In the genomic region with DNA sequence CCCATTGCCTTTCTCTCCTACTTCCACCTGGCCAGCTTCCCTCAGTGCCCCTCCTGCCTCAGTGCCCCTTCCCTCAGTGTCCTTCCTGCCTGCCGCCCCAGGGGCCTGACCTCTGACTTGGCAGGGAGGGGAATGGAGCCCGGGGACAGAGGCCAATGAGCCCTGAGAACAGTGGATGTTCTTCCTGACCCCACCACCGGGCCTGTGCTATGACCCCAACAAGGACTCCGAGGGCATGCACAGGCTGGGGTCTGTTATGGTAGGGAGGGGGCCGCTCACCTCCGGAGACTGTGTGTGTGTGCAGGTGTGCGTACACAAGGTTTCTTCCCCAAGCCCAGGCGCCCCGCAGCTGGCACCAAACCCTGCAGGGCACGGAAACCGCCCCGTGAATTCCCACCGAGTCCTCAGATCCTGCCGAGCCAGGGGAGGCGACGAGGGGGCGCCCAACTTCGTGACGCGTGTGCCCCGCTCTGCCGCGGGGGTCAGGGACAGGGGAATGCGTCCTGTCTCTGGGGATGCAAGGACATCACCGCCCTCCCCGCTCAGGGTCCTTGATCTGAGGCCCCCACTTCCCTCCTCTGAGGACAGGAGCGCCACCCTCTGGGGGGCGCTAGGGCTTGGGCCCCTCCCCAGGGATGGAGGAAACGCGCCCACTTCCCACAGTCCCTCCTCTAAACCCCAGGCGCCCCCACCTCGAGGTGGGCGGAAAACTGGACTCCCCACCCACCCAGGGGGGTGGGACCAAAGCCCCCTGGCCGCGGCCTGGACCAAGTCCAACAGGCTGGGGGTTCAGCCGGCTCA, we compare ENCODE assay signal across 1 cellular context.
TF ChIP-seq lines count a peak whose summit lies in the region.

No MANE protein-coding gene starts in this region.

TF ChIP-seq in HepG2, 621 proteins besides CTCF, POLR2A, EP300 and RAD21 (continued from another document and continues in another):
- TF ChIP-seq ZBTB40 (IDR thresholded peaks at IDR 0.05) (no peak), ZBTB40 (CRISPR knock-in tag; IDR thresholded peaks at IDR 0.05) (no peak), BCLAF1 (IDR thresholded peaks at IDR 0.05) (no peak), RFX1 (IDR thresholded peaks at IDR 0.05) (no peak), TOPORS (CRISPR knock-in tag; IDR thresholded peaks at IDR 0.05) (no peak), GTF3A (CRISPR knock-in tag; conservative IDR thresholded peaks at IDR 0.05) (no peak), PHF8 (CRISPR knock-in tag; IDR thresholded peaks at IDR 0.05) (no peak; the same call in 1 of the 2 replicates), ZNF431 (CRISPR knock-in tag; IDR thresholded peaks at IDR 0.05; ENCODE audit: borderline replicate concordance, low read depth) (no peak), ZNF407 (CRISPR knock-in tag; IDR thresholded peaks at IDR 0.05; ENCODE audit: not compliant biosample characterization) (no peak)
- TF ChIP-seq, protein P1, sequence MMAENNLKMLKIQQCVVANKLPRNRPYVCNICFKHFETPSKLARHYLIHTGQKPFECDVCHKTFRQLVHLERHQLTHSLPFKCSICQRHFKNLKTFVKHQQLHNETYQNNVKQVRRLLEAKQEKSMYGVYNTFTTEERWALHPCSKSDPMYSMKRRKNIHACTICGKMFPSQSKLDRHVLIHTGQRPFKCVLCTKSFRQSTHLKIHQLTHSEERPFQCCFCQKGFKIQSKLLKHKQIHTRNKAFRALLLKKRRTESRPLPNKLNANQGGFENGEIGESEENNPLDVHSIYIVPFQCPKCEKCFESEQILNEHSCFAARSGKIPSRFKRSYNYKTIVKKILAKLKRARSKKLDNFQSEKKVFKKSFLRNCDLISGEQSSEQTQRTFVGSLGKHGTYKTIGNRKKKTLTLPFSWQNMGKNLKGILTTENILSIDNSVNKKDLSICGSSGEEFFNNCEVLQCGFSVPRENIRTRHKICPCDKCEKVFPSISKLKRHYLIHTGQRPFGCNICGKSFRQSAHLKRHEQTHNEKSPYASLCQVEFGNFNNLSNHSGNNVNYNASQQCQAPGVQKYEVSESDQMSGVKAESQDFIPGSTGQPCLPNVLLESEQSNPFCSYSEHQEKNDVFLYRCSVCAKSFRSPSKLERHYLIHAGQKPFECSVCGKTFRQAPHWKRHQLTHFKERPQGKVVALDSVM (CRISPR knock-in tag; IDR thresholded peaks at IDR 0.05): no peak
- TF ChIP-seq, protein P2, sequence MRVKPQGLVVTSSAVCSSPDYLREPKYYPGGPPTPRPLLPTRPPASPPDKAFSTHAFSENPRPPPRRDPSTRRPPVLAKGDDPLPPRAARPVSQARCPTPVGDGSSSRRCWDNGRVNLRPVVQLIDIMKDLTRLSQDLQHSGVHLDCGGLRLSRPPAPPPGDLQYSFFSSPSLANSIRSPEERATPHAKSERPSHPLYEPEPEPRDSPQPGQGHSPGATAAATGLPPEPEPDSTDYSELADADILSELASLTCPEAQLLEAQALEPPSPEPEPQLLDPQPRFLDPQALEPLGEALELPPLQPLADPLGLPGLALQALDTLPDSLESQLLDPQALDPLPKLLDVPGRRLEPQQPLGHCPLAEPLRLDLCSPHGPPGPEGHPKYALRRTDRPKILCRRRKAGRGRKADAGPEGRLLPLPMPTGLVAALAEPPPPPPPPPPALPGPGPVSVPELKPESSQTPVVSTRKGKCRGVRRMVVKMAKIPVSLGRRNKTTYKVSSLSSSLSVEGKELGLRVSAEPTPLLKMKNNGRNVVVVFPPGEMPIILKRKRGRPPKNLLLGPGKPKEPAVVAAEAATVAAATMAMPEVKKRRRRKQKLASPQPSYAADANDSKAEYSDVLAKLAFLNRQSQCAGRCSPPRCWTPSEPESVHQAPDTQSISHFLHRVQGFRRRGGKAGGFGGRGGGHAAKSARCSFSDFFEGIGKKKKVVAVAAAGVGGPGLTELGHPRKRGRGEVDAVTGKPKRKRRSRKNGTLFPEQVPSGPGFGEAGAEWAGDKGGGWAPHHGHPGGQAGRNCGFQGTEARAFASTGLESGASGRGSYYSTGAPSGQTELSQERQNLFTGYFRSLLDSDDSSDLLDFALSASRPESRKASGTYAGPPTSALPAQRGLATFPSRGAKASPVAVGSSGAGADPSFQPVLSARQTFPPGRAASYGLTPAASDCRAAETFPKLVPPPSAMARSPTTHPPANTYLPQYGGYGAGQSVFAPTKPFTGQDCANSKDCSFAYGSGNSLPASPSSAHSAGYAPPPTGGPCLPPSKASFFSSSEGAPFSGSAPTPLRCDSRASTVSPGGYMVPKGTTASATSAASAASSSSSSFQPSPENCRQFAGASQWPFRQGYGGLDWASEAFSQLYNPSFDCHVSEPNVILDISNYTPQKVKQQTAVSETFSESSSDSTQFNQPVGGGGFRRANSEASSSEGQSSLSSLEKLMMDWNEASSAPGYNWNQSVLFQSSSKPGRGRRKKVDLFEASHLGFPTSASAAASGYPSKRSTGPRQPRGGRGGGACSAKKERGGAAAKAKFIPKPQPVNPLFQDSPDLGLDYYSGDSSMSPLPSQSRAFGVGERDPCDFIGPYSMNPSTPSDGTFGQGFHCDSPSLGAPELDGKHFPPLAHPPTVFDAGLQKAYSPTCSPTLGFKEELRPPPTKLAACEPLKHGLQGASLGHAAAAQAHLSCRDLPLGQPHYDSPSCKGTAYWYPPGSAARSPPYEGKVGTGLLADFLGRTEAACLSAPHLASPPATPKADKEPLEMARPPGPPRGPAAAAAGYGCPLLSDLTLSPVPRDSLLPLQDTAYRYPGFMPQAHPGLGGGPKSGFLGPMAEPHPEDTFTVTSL (CRISPR knock-in tag; IDR thresholded peaks at IDR 0.05; ENCODE audit: borderline replicate concordance): no peak
